Comparison of ENCODE assay signal across 8 cellular contexts in genomic region chr9:470041-470781, GRCh38. TPM values are rescaled to one million over a fixed set of nuclear protein-coding genes. Genes with fewer than 3 reads are reported as not detected.
A peak's percentile ranks its signal among the peaks of the same experiment; 100 is the strongest.
DNase-seq lines count a peak whose midpoint lies in the region; ATAC-seq and TF ChIP-seq lines count a peak whose summit lies in the region.

No MANE protein-coding gene starts in this region.

- POLR2A ChIA-PET in CD4-positive, alpha-beta T cell (lab: Charles Lee), result interaction anchor here (0.6 to 1.1 kb wide), 2 partner anchors 34 to 189 kb away, joined by 5 to 6 read pairs; partner anchors contain the start of gene KANK1

- intact Hi-C loops in CD4-positive, alpha-beta T cell (cut with DNase I, micrococcal nuclease), result loop anchor here (2.0 kb wide), 1 partner anchor 33 kb away; no protein-coding TSS in a partner anchor

- peak overlapping the region; percentile 58 for H3K4me3 ChIP-seq in effector memory CD4-positive, alpha-beta T cell (ENCODE audit: insufficient read depth, low read depth, low read length, poor library complexity, severe bottlenecking)

- no peaks in the 10 kb centered on the region for H3K27me3 Mint-ChIP-seq in CD4-positive, alpha-beta T cell
- H3K27me3 Mint-ChIP-seq in memory B cell, result no peaks in the 10 kb centered on the region

- peak; percentile 78 to 94 (median 86) for DNase-seq in CD4-positive, alpha-beta T cell
- peak; percentile 92 for DNase-seq in NCI-H82 (lab: John Stamatoyannopoulos, UW)
- DNase-seq in activated CD8-positive, alpha-beta memory T cell treated with anti-CD3 and anti-CD28 coated beads for 1 hour (ENCODE audit: extremely low read depth in 1 of 2, low read depth in 1 of 2), result peak; percentile 75 to 90
- peak; percentile 70 to 84 (median 82) for DNase-seq in effector memory CD4-positive, alpha-beta T cell
- peak in 1 of 2 donors; percentile 82 for DNase-seq in memory B cell (ENCODE audit: low spot score in 2 of 2)
- peak; percentile 77 for DNase-seq in stimulated activated CD8-positive, alpha-beta memory T cell treated with anti-CD3 and anti-CD28 coated beads, Interleukin-12 subunit alpha, Interleukin-12 subunit beta, amount 100 ng/mL, for 1 hour (ENCODE audit: low read depth)

- TF ChIP-seq CTCF in CD4-positive, alpha-beta T cell (IDR thresholded peaks at IDR 0.05), result no peak

- H3K9me3 ChIP-seq in CD4-positive, alpha-beta T cell (ENCODE audit: control insufficient read depth, low read length), result no peaks in the 10 kb centered on the region
- no peaks in the 10 kb centered on the region for H3K9me3 ChIP-seq in effector memory CD4-positive, alpha-beta T cell (ENCODE audit: control insufficient read depth, low read length)

- peak; percentile 90 for ATAC-seq in CD4-positive, alpha-beta T cell (ENCODE audit: poor library complexity)
- peak; percentile 87 for ATAC-seq in GM19452 (IDR thresholded peaks at IDR 0.05; ENCODE audit: unreplicated experiment)
- peak; percentile 78 for ATAC-seq in HG03575 (IDR thresholded peaks at IDR 0.05; ENCODE audit: extremely low read depth, insufficient number of reproducible peaks, low FRiP score, unreplicated experiment)
- ATAC-seq in memory B cell (ENCODE audit: low read depth), result peak; percentile 89

- H3K36me3 Mint-ChIP-seq in CD4-positive, alpha-beta T cell (ENCODE audit: low read depth), result peaks cover 24% of the 10 kb centered on the region
- peaks cover 9% of the 10 kb centered on the region for H3K36me3 Mint-ChIP-seq in memory B cell

- H3K27ac Mint-ChIP-seq in CD4-positive, alpha-beta T cell, result peak overlapping the region; percentile 93
- H3K27ac Mint-ChIP-seq in memory B cell, result peak overlapping the region; percentile 93

- CTCF ChIA-PET in CD4-positive, alpha-beta T cell (lab: Charles Lee), result no interaction called here

- no peaks in the 10 kb centered on the region for H3K9me3 Mint-ChIP-seq in CD4-positive, alpha-beta T cell
- no peaks in the 10 kb centered on the region for H3K9me3 Mint-ChIP-seq in memory B cell

- H3K4me1 ChIP-seq in effector memory CD4-positive, alpha-beta T cell (ENCODE audit: control insufficient read depth, insufficient read depth, low read length, poor library complexity, severe bottlenecking), result peaks cover 8% of the 10 kb centered on the region

- peak overlapping the region; percentile 63 for H3K27ac ChIP-seq in CD4-positive, alpha-beta T cell (ENCODE audit: low read depth, low read length)
- H3K27ac ChIP-seq in effector memory CD4-positive, alpha-beta T cell (ENCODE audit: insufficient read depth, low read length, poor library complexity, severe bottlenecking), result peak overlapping the region; percentile 61

- H3K36me3 ChIP-seq in effector memory CD4-positive, alpha-beta T cell (ENCODE audit: control insufficient read depth, insufficient read depth, low read length), result peaks cover 9% of the 10 kb centered on the region

- H3K4me1 Mint-ChIP-seq in CD4-positive, alpha-beta T cell (ENCODE audit: low read depth), result peaks cover 29% of the 10 kb centered on the region
- peaks cover 22% of the 10 kb centered on the region for H3K4me1 Mint-ChIP-seq in memory B cell

- H3K27me3 ChIP-seq in CD4-positive, alpha-beta T cell (ENCODE audit: control insufficient read depth, insufficient read depth, low read length), result no peaks in the 10 kb centered on the region
- H3K27me3 ChIP-seq in effector memory CD4-positive, alpha-beta T cell (replicated peaks; ENCODE audit: control insufficient read depth, insufficient read depth, low read length, poor library complexity, severe bottlenecking), result no peaks in the 10 kb centered on the region

- peak overlapping the region; percentile 97 for H3K4me3 Mint-ChIP-seq in CD4-positive, alpha-beta T cell
- peak overlapping the region; percentile 95 for H3K4me3 Mint-ChIP-seq in memory B cell

RNA-seq across cellular contexts. Expression of gene KANK1, which starts 34.3 kb away (rescaled TPM):
- 1 to 10 TPM; 2.3 to 3.0 TPM for total RNA-seq in CD4-positive, alpha-beta T cell
